30 cellular contexts compared by ENCODE assay signal in the genomic region with DNA sequence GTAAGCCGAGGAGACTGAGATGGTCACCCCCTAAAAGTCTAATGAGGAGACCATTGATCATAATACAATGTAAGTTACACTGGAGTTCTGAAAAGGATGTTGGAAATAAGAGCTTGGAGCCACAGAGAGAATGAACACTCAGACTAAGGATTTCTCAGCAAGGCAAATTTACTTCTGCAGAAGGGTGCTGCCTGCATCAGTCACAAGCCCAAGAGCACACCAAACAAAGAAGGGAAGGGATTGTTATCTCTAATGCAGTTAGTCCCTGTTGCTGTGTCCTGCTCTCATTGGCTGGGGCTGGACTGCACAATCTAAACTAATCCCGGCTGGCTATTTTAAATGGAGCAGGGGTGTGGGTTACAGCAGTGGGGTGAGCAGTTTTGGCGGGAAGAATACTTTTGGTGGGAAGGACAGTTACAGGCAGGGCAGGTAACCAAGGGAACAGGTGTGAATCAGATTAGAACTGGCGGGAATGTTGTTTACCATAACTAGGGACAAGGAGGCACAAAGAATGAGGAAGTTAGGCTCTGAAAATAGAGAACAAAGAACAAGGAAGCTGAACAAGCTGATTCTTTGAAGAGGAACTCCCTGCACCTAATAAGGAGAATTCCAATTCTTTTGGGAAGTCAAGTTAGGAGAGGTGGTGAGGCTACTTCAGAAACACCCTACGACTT. TPM values are rescaled to one million over a fixed set of nuclear protein-coding genes. Genes with fewer than 3 reads are reported as not detected.
DNase-seq lines count a peak whose midpoint lies in the region; ATAC-seq and TF ChIP-seq lines count a peak whose summit lies in the region.
"Had no signal": no experiment of that assay in that cellular context is flagged by ENCODE, and none has a peak within 500 bp of the region (broad histone marks: within the 10 kb centered on the region; RNA-seq: fewer than 3 reads in every experiment).

No MANE protein-coding gene starts in this region.

- POLR2A ChIA-PET in HEK293 (lab: Yijun Ruan, JAX) (no interaction called here), PC-3 (lab: Charles Lee; ENCODE audit: unreplicated experiment) (no interaction called here)

- no peaks in the 10 kb centered on the region for H3K4me1 ChIP-seq in HEK293 (ENCODE audit: control insufficient read depth, insufficient read depth, low read length)
- H3K4me1 ChIP-seq in PC-3 (ENCODE audit: insufficient read depth, low read length) = peaks cover 3% of the 10 kb centered on the region; the same call in 1 of the 2 replicates
- H3K4me1 ChIP-seq: esophagus muscularis mucosa, right atrium auricular region, spleen, suprapubic skin, uterus had no signal

- no peak for TF ChIP-seq CTCF in HEK293 (tag by site-specific recombination; IDR thresholded peaks at IDR 0.05)
- no peak for TF ChIP-seq CTCF in PC-3 (conservative IDR thresholded peaks at IDR 0.05; ENCODE audit: low read depth, low read length)

- intact Hi-C loops in PC-3 (cut with micrococcal nuclease) = no loop called here

- no peaks in the 10 kb centered on the region for H4K20me1 ChIP-seq in PC-3 (ENCODE audit: low read length)

- H3K9me3 ChIP-seq in HEK293 (ENCODE audit: control insufficient read depth, insufficient read depth, low read depth, low read length) (no peaks in the 10 kb centered on the region), PC-3 (ENCODE audit: low read length) (peaks cover 10% of the 10 kb centered on the region; the same call in 1 of the 2 replicates)
- H3K9me3 ChIP-seq: uterus had no signal

- CTCF ChIA-PET in HEK293 (lab: Yijun Ruan, JAX) = interaction anchor here (0.6 kb wide), 2 partner anchors 20 to 202 kb away, joined by 3 to 4 read pairs; no protein-coding TSS in a partner anchor
- CTCF ChIA-PET in PC-3 (lab: Charles Lee) = no interaction called here

- H3K4me2 ChIP-seq in PC-3 (ENCODE audit: low read length) = no peak overlapping the region

- H3F3A ChIP-seq in PC-3 (ENCODE audit: low read length, unreplicated experiment) = no peaks in the 10 kb centered on the region

- no peak overlapping the region for H2AFZ ChIP-seq in PC-3 (ENCODE audit: low read length)

- H3K36me3 ChIP-seq in HEK293 (ENCODE audit: control insufficient read depth in 2 of 2, insufficient read depth in 1 of 2, low read length in 2 of 2) (no peaks in the 10 kb centered on the region), PC-3 (ENCODE audit: low read depth, low read length) (peaks cover 5% of the 10 kb centered on the region; the same call in 1 of the 2 replicates)
- H3K36me3 ChIP-seq: esophagus muscularis mucosa, ovary, right atrium auricular region, spleen, suprapubic skin, uterus had no signal

- no peaks in the 10 kb centered on the region for H3K9me2 ChIP-seq in PC-3 (replicated peaks; ENCODE audit: low read length)

- no peak overlapping the region for H3K9ac ChIP-seq in PC-3 (ENCODE audit: low read length)

- no peak for ATAC-seq in PC-3
- ATAC-seq: left ventricle myocardium superior; natural killer cell treated with Interleukin-12 subunit alpha and Interleukin-12 subunit beta and Interleukin-15 and Interleukin-18, amount 100 ng/mL, for 72 hours; stimulated activated memory B cell treated with anti-CD40 and anti-IgM and Interleukin-4, amounts not matched to agents 10 μg/mL and 1 μg/mL and 100 μg/mL, for 72 hours had no signal

- H3K27me3 ChIP-seq in PC-3 (ENCODE audit: low read length) = no peaks in the 10 kb centered on the region
- H3K27me3 ChIP-seq: esophagus muscularis mucosa, ovary, right atrium auricular region, suprapubic skin, uterus had no signal

- H3K79me2 ChIP-seq in PC-3 (ENCODE audit: low read length) = no peaks in the 10 kb centered on the region

- H3K4me3 ChIP-seq in HEK293 (ENCODE audit: low read depth, low read length) (no peak overlapping the region), PC-3 (ENCODE audit: low read length) (no peak overlapping the region)
- H3K4me3 ChIP-seq: esophagus muscularis mucosa, ovary, right atrium auricular region, spleen, suprapubic skin, uterus had no signal

- no peak overlapping the region for H3K27ac ChIP-seq in HEK293 (ENCODE audit: extremely low read depth, low read depth, low read length)
- H3K27ac ChIP-seq in PC-3 (ENCODE audit: low read length) = no peak overlapping the region
- H3K27ac ChIP-seq: esophagus muscularis mucosa, ovary, right atrium auricular region, spleen, suprapubic skin, uterus had no signal

- peak; percentile 32 for DNase-seq in CD1c-positive myeloid dendritic cell (ENCODE audit: extremely low spot score)
- peak; percentile 2 for DNase-seq in PC-3
- DNase-seq in erythroblast (lab: John Stamatoyannopoulos, UW) = peak; percentile 12 to 16
- no peak for DNase-seq in KG1 (lab: John Stamatoyannopoulos, UW)
- no peak for DNase-seq in NCI-H1105 (lab: John Stamatoyannopoulos, UW)
- no peak for DNase-seq in T-helper 1 cell
- no peak for DNase-seq in activated T-cell treated with anti-CD3 and anti-CD28 coated beads, Interleukin-2, amount 50 U/mL, for 48 hours
- DNase-seq: activated CD4-positive, alpha-beta T cell treated with anti-CD3 and anti-CD28 coated beads for 1 hour; activated CD8-positive, alpha-beta memory T cell treated with anti-CD3 and anti-CD28 coated beads for 24 hours; activated T-cell treated with anti-CD3 and anti-CD28 coated beads, Interleukin-2, amount 50 U/mL, for 1 hour; effector CD8-positive, alpha-beta T cell; EL; foreskin melanocyte; hypothalamus; left ventricle myocardium superior; NCI-H1092 treated with DMSO at 0.1 percent for 48 hours; NCI-H2029; NCI-H345; NCI-H82; ovary; SHP77 treated with DMSO at 0.1 percent for 48 hours; spleen; stimulated activated CD4-positive, alpha-beta T cell treated with anti-CD3 and anti-CD28 coated beads, Interleukin-2, amount 100 ng/mL, for 48 hours; uterus had no signal

- TF ChIP-seq POLR2A in erythroblast (IDR thresholded peaks at IDR 0.05; ENCODE audit: low read length) = no peak

- BruUV-seq in PC-3 (replicated peaks; lab: Mats Ljungman, UMichigan) = no TSS peak

TF ChIP-seq in HEK293, 187 proteins besides CTCF, POLR2A, EP300 and RAD21:
- TF ChIP-seq TRIM28 (IDR thresholded peaks at IDR 0.05; ENCODE audit: borderline replicate concordance, low read length) = peak; percentile 99; the same call in 1 of the 2 replicates
- TF ChIP-seq SETDB1 (IDR thresholded peaks at IDR 0.05; ENCODE audit: insufficient read length, low read length) = peak; percentile 100
- 0 out of 2 replicates have a peak, but pooled peaks have one; percentile 51 for TF ChIP-seq ZNF561 (tag by site-specific recombination; IDR thresholded peaks at IDR 0.05; ENCODE audit: borderline replicate concordance)
- TF ChIP-seq, protein P1, sequence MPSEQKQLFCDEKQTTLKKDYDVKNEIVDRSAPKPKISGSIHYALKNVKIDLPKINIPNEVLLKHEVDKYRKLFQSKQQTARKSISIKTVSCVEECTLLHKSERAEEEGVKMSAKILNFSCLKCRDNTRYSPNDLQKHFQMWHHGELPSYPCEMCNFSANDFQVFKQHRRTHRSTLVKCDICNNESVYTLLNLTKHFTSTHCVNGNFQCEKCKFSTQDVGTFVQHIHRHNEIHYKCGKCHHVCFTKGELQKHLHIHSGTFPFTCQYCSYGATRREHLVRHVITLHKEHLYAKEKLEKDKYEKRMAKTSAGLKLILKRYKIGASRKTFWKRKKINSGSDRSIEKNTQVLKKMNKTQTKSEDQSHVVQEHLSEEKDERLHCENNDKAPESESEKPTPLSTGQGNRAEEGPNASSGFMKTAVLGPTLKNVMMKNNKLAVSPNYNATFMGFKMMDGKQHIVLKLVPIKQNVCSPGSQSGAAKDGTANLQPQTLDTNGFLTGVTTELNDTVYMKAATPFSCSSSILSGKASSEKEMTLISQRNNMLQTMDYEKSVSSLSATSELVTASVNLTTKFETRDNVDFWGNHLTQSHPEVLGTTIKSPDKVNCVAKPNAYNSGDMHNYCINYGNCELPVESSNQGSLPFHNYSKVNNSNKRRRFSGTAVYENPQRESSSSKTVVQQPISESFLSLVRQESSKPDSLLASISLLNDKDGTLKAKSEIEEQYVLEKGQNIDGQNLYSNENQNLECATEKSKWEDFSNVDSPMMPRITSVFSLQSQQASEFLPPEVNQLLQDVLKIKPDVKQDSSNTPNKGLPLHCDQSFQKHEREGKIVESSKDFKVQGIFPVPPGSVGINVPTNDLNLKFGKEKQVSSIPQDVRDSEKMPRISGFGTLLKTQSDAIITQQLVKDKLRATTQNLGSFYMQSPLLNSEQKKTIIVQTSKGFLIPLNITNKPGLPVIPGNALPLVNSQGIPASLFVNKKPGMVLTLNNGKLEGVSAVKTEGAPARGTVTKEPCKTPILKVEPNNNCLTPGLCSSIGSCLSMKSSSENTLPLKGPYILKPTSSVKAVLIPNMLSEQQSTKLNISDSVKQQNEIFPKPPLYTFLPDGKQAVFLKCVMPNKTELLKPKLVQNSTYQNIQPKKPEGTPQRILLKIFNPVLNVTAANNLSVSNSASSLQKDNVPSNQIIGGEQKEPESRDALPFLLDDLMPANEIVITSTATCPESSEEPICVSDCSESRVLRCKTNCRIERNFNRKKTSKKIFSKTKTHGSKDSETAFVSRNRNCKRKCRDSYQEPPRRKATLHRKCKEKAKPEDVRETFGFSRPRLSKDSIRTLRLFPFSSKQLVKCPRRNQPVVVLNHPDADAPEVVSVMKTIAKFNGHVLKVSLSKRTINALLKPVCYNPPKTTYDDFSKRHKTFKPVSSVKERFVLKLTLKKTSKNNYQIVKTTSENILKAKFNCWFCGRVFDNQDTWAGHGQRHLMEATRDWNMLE (tag by site-specific recombination; conservative IDR thresholded peaks at IDR 0.05; ENCODE audit: low read depth) = no peak
- TF ChIP-seq, protein P2, sequence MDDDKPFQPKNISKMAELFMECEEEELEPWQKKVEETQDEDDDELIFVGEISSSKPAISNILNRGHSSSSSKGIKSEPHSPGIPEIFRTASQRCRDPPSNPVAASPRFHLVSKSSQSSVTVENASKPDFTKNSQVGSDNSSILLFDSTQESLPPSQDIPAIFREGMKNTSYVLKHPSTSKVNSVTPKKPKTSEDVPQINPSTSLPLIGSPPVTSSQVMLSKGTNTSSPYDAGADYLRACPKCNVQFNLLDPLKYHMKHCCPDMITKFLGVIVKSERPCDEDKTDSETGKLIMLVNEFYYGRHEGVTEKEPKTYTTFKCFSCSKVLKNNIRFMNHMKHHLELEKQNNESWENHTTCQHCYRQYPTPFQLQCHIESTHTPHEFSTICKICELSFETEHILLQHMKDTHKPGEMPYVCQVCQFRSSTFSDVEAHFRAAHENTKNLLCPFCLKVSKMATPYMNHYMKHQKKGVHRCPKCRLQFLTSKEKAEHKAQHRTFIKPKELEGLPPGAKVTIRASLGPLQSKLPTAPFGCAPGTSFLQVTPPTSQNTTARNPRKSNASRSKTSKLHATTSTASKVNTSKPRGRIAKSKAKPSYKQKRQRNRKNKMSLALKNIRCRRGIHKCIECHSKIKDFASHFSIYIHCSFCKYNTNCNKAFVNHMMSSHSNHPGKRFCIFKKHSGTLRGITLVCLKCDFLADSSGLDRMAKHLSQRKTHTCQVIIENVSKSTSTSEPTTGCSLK (tag by site-specific recombination; IDR thresholded peaks at IDR 0.05) = no peak

RNA-seq across cellular contexts. Expression of a gene that starts 30.3 kb away (rescaled TPM):
- 12.2 and 12.9 TPM in 2 replicates for total RNA-seq in PC-3 (2014; rRNA removed)

Comparison
In these comparisons a context has a peak if more than half of its experiments do, and no peak if none do; other contexts are left out.
1. DNase-seq: peak in CD1c-positive myeloid dendritic cell (single experiment), PC-3 (single experiment) and erythroblast (2 of 2); none in KG1 (single experiment), NCI-H1105 (single experiment), T-helper 1 cell (0 of 5) and activated T-cell treated with anti-CD3 and anti-CD28 coated beads, Interleukin-2, amount 50 U/mL, for 48 hours (0 of 2).